ENCODE assay signal across 1 cellular context in genomic region chr1:85629532-85629920, GRCh38.
A peak's percentile ranks its signal among the peaks of the same experiment; 100 is the strongest.
TF ChIP-seq lines count a peak whose summit lies in the region.

No MANE protein-coding gene starts in this region.

TF ChIP-seq in HepG2, 621 proteins besides CTCF, POLR2A, EP300 and RAD21 (continued from another document and continues in another):
- TF ChIP-seq ZNF710 (CRISPR knock-in tag; IDR thresholded peaks at IDR 0.05; ENCODE audit: borderline replicate concordance), result 0 out of 2 replicates have a peak, but pooled peaks have one; percentile 11
- TF ChIP-seq, protein P1, sequence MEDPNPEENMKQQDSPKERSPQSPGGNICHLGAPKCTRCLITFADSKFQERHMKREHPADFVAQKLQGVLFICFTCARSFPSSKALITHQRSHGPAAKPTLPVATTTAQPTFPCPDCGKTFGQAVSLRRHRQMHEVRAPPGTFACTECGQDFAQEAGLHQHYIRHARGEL (CRISPR knock-in tag; IDR thresholded peaks at IDR 0.05), result no peak
- TF ChIP-seq ZNF589 (CRISPR knock-in tag; conservative IDR thresholded peaks at IDR 0.05), result no peak
- TF ChIP-seq, protein P2, sequence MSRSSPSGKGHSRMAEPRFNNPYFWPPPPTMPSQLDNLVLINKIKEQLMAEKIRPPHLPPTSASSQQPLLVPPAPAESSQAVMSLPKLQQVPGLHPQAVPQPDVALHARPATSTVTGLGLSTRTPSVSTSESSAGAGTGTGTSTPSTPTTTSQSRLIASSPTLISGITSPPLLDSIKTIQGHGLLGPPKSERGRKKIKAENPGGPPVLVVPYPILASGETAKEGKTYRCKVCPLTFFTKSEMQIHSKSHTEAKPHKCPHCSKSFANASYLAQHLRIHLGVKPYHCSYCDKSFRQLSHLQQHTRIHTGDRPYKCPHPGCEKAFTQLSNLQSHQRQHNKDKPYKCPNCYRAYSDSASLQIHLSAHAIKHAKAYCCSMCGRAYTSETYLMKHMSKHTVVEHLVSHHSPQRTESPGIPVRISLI (CRISPR knock-in tag; IDR thresholded peaks at IDR 0.05; ENCODE audit: borderline replicate concordance), result peak; percentile 84
- no peak for TF ChIP-seq ZNF766 (CRISPR knock-in tag; IDR thresholded peaks at IDR 0.05; ENCODE audit: borderline replicate concordance)
- TF ChIP-seq, protein P3, sequence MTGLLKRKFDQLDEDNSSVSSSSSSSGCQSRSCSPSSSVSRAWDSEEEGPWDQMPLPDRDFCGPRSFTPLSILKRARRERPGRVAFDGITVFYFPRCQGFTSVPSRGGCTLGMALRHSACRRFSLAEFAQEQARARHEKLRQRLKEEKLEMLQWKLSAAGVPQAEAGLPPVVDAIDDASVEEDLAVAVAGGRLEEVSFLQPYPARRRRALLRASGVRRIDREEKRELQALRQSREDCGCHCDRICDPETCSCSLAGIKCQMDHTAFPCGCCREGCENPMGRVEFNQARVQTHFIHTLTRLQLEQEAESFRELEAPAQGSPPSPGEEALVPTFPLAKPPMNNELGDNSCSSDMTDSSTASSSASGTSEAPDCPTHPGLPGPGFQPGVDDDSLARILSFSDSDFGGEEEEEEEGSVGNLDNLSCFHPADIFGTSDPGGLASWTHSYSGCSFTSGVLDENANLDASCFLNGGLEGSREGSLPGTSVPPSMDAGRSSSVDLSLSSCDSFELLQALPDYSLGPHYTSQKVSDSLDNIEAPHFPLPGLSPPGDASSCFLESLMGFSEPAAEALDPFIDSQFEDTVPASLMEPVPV (CRISPR knock-in tag; IDR thresholded peaks at IDR 0.05), result no peak
- TF ChIP-seq CBX5 (CRISPR knock-in tag; IDR thresholded peaks at IDR 0.05; ENCODE audit: borderline replicate concordance), result no peak
- no peak for TF ChIP-seq HOXA5 (CRISPR knock-in tag; IDR thresholded peaks at IDR 0.05)
- TF ChIP-seq, protein P4, sequence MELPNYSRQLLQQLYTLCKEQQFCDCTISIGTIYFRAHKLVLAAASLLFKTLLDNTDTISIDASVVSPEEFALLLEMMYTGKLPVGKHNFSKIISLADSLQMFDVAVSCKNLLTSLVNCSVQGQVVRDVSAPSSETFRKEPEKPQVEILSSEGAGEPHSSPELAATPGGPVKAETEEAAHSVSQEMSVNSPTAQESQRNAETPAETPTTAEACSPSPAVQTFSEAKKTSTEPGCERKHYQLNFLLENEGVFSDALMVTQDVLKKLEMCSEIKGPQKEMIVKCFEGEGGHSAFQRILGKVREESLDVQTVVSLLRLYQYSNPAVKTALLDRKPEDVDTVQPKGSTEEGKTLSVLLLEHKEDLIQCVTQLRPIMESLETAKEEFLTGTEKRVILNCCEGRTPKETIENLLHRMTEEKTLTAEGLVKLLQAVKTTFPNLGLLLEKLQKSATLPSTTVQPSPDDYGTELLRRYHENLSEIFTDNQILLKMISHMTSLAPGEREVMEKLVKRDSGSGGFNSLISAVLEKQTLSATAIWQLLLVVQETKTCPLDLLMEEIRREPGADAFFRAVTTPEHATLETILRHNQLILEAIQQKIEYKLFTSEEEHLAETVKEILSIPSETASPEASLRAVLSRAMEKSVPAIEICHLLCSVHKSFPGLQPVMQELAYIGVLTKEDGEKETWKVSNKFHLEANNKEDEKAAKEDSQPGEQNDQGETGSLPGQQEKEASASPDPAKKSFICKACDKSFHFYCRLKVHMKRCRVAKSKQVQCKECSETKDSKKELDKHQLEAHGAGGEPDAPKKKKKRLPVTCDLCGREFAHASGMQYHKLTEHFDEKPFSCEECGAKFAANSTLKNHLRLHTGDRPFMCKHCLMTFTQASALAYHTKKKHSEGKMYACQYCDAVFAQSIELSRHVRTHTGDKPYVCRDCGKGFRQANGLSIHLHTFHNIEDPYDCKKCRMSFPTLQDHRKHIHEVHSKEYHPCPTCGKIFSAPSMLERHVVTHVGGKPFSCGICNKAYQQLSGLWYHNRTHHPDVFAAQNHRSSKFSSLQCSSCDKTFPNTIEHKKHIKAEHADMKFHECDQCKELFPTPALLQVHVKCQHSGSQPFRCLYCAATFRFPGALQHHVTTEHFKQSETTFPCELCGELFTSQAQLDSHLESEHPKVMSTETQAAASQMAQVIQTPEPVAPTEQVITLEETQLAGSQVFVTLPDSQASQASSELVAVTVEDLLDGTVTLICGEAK (IDR thresholded peaks at IDR 0.05), result peak; percentile 43
- TF ChIP-seq, protein P4 (CRISPR knock-in tag; IDR thresholded peaks at IDR 0.05), result no peak
- TF ChIP-seq, protein P5, sequence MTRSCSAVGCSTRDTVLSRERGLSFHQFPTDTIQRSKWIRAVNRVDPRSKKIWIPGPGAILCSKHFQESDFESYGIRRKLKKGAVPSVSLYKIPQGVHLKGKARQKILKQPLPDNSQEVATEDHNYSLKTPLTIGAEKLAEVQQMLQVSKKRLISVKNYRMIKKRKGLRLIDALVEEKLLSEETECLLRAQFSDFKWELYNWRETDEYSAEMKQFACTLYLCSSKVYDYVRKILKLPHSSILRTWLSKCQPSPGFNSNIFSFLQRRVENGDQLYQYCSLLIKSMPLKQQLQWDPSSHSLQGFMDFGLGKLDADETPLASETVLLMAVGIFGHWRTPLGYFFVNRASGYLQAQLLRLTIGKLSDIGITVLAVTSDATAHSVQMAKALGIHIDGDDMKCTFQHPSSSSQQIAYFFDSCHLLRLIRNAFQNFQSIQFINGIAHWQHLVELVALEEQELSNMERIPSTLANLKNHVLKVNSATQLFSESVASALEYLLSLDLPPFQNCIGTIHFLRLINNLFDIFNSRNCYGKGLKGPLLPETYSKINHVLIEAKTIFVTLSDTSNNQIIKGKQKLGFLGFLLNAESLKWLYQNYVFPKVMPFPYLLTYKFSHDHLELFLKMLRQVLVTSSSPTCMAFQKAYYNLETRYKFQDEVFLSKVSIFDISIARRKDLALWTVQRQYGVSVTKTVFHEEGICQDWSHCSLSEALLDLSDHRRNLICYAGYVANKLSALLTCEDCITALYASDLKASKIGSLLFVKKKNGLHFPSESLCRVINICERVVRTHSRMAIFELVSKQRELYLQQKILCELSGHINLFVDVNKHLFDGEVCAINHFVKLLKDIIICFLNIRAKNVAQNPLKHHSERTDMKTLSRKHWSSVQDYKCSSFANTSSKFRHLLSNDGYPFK (CRISPR knock-in tag; IDR thresholded peaks at IDR 0.05; ENCODE audit: borderline replicate concordance), result no peak
- no peak for TF ChIP-seq ZNF670 (CRISPR knock-in tag; IDR thresholded peaks at IDR 0.05; ENCODE audit: borderline replicate concordance)
- no peak for TF ChIP-seq MXD1 (CRISPR knock-in tag; IDR thresholded peaks at IDR 0.05)
- no peak for TF ChIP-seq ZNF234 (CRISPR knock-in tag; conservative IDR thresholded peaks at IDR 0.05)
- peak; percentile 82 for TF ChIP-seq TCF7 (IDR thresholded peaks at IDR 0.05; ENCODE audit: low read depth)
- TF ChIP-seq, protein P6, sequence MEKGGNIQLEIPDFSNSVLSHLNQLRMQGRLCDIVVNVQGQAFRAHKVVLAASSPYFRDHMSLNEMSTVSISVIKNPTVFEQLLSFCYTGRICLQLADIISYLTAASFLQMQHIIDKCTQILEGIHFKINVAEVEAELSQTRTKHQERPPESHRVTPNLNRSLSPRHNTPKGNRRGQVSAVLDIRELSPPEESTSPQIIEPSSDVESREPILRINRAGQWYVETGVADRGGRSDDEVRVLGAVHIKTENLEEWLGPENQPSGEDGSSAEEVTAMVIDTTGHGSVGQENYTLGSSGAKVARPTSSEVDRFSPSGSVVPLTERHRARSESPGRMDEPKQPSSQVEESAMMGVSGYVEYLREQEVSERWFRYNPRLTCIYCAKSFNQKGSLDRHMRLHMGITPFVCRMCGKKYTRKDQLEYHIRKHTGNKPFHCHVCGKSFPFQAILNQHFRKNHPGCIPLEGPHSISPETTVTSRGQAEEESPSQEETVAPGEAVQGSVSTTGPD (CRISPR knock-in tag; IDR thresholded peaks at IDR 0.05), result no peak
- no peak for TF ChIP-seq ZNF318 (CRISPR knock-in tag; IDR thresholded peaks at IDR 0.05)
- no peak for TF ChIP-seq BORCS8-MEF2B (CRISPR knock-in tag; IDR thresholded peaks at IDR 0.05)
- TF ChIP-seq, protein P7, sequence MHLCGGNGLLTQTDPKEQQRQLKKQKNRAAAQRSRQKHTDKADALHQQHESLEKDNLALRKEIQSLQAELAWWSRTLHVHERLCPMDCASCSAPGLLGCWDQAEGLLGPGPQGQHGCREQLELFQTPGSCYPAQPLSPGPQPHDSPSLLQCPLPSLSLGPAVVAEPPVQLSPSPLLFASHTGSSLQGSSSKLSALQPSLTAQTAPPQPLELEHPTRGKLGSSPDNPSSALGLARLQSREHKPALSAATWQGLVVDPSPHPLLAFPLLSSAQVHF (CRISPR knock-in tag; IDR thresholded peaks at IDR 0.05), result no peak
